ENCODE assay signal across 8 cellular contexts in the genomic region with DNA sequence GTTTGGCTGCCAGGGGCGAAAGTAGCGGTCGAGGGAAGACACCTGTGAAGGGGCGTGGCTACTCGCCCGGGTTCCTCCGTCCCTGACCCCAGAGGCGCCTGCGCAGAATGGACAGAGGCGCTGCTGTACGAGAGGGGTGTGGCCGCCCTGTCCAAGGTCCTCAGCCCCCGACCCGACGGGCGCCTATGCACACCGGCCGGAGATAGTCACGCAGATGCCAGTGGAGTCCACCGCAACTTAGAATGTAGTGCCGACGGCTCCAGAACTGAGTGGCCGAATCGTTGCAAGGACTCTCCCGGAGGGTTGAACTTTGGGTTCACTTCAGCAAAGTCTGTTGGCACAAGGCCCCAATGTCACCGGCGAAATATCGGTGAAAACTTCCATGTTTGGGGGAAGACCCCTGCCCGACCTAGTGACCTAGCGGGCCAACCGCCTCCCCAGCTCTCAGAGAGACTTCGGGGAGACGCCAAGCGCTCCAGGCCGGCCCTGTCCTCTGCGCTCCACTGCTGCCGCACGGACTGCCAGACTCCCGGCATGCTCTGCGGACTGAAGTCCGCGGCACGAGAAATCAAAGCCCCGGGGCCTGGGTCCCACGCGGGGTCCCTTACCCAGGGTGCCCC. TPM values are rescaled to one million over a fixed set of nuclear protein-coding genes. Genes with fewer than 3 reads are reported as not detected.
DNase-seq lines count a peak whose midpoint lies in the region; ATAC-seq and TF ChIP-seq lines count a peak whose summit lies in the region.

No MANE protein-coding gene starts in this region.

- TF ChIP-seq CTCF in suprapubic skin (IDR thresholded peaks at IDR 0.05): no peak

- DNase-seq in DMS 273 (lab: John Stamatoyannopoulos, UW; ENCODE audit: unreplicated experiment) (peak; percentile 87), KBM-7 (peak; percentile 88), RPMI8226 (peak; percentile 92), glomerular visceral epithelial cell (ENCODE audit: extremely low spot score) (peak; percentile 88), occipital lobe (lab: John Stamatoyannopoulos, UW) (peak; percentile 43), suprapubic skin (ENCODE audit: low spot score in 2 of 2) (peak; percentile 82 to 86)
- DNase-seq in activated naive CD4-positive, alpha-beta T cell treated with Interleukin-2 at 50 U/mL for 16 hours: peak; percentile 83

- H3K36me3 ChIP-seq in suprapubic skin: no peaks in the 10 kb centered on the region

- no peak for TF ChIP-seq EP300 in suprapubic skin (IDR thresholded peaks at IDR 0.05)

- peaks cover 3% of the 10 kb centered on the region for H3K27me3 ChIP-seq in suprapubic skin

- H3K4me3 ChIP-seq in suprapubic skin: peak overlapping the region; percentile 78

- no peaks in the 10 kb centered on the region for H3K9me3 ChIP-seq in suprapubic skin

- H3K4me1 ChIP-seq in suprapubic skin: peaks cover 32% of the 10 kb centered on the region

- H3K27ac ChIP-seq in suprapubic skin: peak overlapping the region; percentile 87

- in situ Hi-C loops in KBM-7 (cut with MboI; ENCODE audit: low pct_unique_long_range_greater_than_20kb, low sequenced_read_pairs): no loop called here

- no peak for TF ChIP-seq POLR2A in suprapubic skin (IDR thresholded peaks at IDR 0.05)

- ATAC-seq in GM21717 (IDR thresholded peaks at IDR 0.05; ENCODE audit: unreplicated experiment): peak; percentile 44

- 0% methylated on average over 13 of the region's 46 CpGs for WGBS in suprapubic skin

RNA-seq across cellular contexts. Expression of gene RNU6-7, which starts 0.5 kb away (rescaled TPM):
- total RNA-seq in occipital lobe (not detected), suprapubic skin (not detected)

RNA-seq across cellular contexts. Expression of gene RNU6-8, which starts 1.8 kb away (rescaled TPM):
- not detected for total RNA-seq in occipital lobe
- total RNA-seq in suprapubic skin: not detected

Comparison
In these comparisons a context has a peak if more than half of its experiments do, and no peak if none do; other contexts are left out.
1. Peak in every context shown above with its lines: DNase-seq, ATAC-seq, H3K4me3 ChIP-seq and H3K27ac ChIP-seq.